ENCODE assay signal across 22 cellular contexts in genomic region chr2:237612527-237613357, GRCh38. TPM values are rescaled to one million over a fixed set of nuclear protein-coding genes. Genes with fewer than 3 reads are reported as not detected.
A peak's percentile ranks its signal among the peaks of the same experiment; 100 is the strongest.
DNase-seq lines count a peak whose midpoint lies in the region; ATAC-seq and TF ChIP-seq lines count a peak whose summit lies in the region.
"Had no signal": no experiment of that assay in that cellular context is flagged by ENCODE, and none has a peak within 500 bp of the region (broad histone marks: within the 10 kb centered on the region; RNA-seq: fewer than 3 reads in every experiment).

No MANE protein-coding gene starts in this region.

- TF ChIP-seq RAD21 in IMR-90 (IDR thresholded peaks at IDR 0.05; ENCODE audit: low read length), result no peak

- intact Hi-C loops in IMR-90 (cut with micrococcal nuclease), result no loop called here

- H4K5ac ChIP-seq in IMR-90 (ENCODE audit: low read depth, low read length), result no peak overlapping the region

- H3K36me3 ChIP-seq in IMR-90 (ENCODE audit: control insufficient read depth, insufficient read depth, low read length) (no peaks in the 10 kb centered on the region), endodermal cell (ENCODE audit: control insufficient read depth, insufficient read depth, low read length) (peaks cover 8% of the 10 kb centered on the region), neuronal stem cell (replicated peaks in 1 of 2; ENCODE audit: control insufficient read depth in 2 of 2, insufficient read depth in 2 of 2, low read length in 2 of 2) (no peaks in the 10 kb centered on the region)

- H3K18ac ChIP-seq in IMR-90 (ENCODE audit: low read depth, low read length), result no peak overlapping the region
- peak overlapping the region; percentile 27 for H3K18ac ChIP-seq in neuronal stem cell (ENCODE audit: low read length)

- dilution Hi-C loops in IMR-90 (cut with HindIII; ENCODE audit: low sequenced_read_pairs, unreplicated experiment), result no loop called here

- H3K27me3 Mint-ChIP-seq in endodermal cell (ENCODE audit: insufficient read depth), result no peaks in the 10 kb centered on the region

- H3K4ac ChIP-seq in IMR-90 (ENCODE audit: low read depth, low read length) (peak overlapping the region; percentile 31; the same call in 1 of the 2 replicates), neuronal stem cell (ENCODE audit: low read length) (no peak overlapping the region)

- ATAC-seq in GM18868 (IDR thresholded peaks at IDR 0.05; ENCODE audit: unreplicated experiment) (peak; percentile 50), IMR-90 (ENCODE audit: low read depth) (no peak), GM21515 (IDR thresholded peaks at IDR 0.05; ENCODE audit: unreplicated experiment) (no peak), GM18511 (IDR thresholded peaks at IDR 0.05; ENCODE audit: unreplicated experiment) (no peak)
- ATAC-seq: CD8-positive, alpha-beta T cell had no signal

- H3K79me1 ChIP-seq in IMR-90 (ENCODE audit: low read depth in 1 of 2, low read length in 2 of 2), result peaks cover 0 to 14% of the 10 kb centered on the region in 2 experiments; a peak in 2 of 4 replicates
- H3K79me1 ChIP-seq in neuronal stem cell (ENCODE audit: low read depth, low read length), result no peaks in the 10 kb centered on the region

- TF ChIP-seq CTCF in IMR-90 (conservative IDR thresholded peaks at IDR 0.05; ENCODE audit: low read depth, low read length), result no peak
- no peak for TF ChIP-seq CTCF in endodermal cell (conservative IDR thresholded peaks at IDR 0.05)

- WGBS in IMR-90 (ENCODE audit: extremely low coverage in 2 of 2, insufficient read length in 1 of 2), 2 experiments, result 96% methylated on average over 4 of the region's 10 CpGs; no CpG with 5 or more reads in 1 of the 2 experiments
- 78 to 96% methylated on average over 8 to 10 of the region's 10 CpGs for WGBS in endodermal cell (ENCODE audit: insufficient coverage in 1 of 2, insufficient read length in 1 of 2), 2 experiments
- no CpG with 5 or more reads among the region's 10 CpGs for WGBS in neuronal stem cell (ENCODE audit: extremely low coverage in 2 of 2, insufficient read length in 2 of 2, insufficient replicate concordance in 1 of 2), 2 donors

- H3K14ac ChIP-seq in IMR-90 (replicated peaks; ENCODE audit: low read depth, low read length), result no peak overlapping the region
- H3K14ac ChIP-seq in neuronal stem cell (ENCODE audit: low read length), result no peak overlapping the region

- H3K9ac ChIP-seq in IMR-90 (ENCODE audit: low read depth, low read length) (no peak overlapping the region), endodermal cell (ENCODE audit: extremely low read depth, low read length, poor library complexity, severe bottlenecking) (peak overlapping the region; percentile 23), neuronal stem cell (ENCODE audit: low read depth, low read length, poor library complexity) (no peak overlapping the region)

- H4K8ac ChIP-seq in IMR-90 (ENCODE audit: low read depth in 2 of 2, low read length in 2 of 2), result no peak overlapping the region
- no peak overlapping the region for H4K8ac ChIP-seq in neuronal stem cell (ENCODE audit: low read depth, low read length)

- no peak overlapping the region for H4K91ac ChIP-seq in IMR-90 (ENCODE audit: insufficient read depth, low read depth, low read length)
- no peak overlapping the region for H4K91ac ChIP-seq in neuronal stem cell (ENCODE audit: low read depth, low read length, poor library complexity)

- H2BK5ac ChIP-seq in IMR-90 (ENCODE audit: low read depth, low read length, poor library complexity, severe bottlenecking), result no peak overlapping the region
- H2BK5ac ChIP-seq in neuronal stem cell (ENCODE audit: low read length), result no peak overlapping the region

- peak overlapping the region; percentile 94 for H3K27ac Mint-ChIP-seq in endodermal cell
- H3K27ac Mint-ChIP-seq: CD8-positive, alpha-beta T cell had no signal

- in situ Hi-C loops in IMR-90 (cut with MboI; ENCODE audit: low sequenced_read_pairs), result no loop called here

- H3K27me3 ChIP-seq in IMR-90 (ENCODE audit: control insufficient read depth, insufficient read depth, low read length) (no peaks in the 10 kb centered on the region), endodermal cell (ENCODE audit: control insufficient read depth, insufficient read depth, low read length, poor library complexity, severe bottlenecking) (no peaks in the 10 kb centered on the region), neuronal stem cell (ENCODE audit: control insufficient read depth in 3 of 3, insufficient read depth in 3 of 3, low read depth in 1 of 3, low read length in 3 of 3) (peaks cover 0 to 5% (median 0%) of the 10 kb centered on the region in 3 experiments)

- H3K23ac ChIP-seq in IMR-90 (ENCODE audit: low read depth, low read length) (no peak overlapping the region), neuronal stem cell (ENCODE audit: low read depth, low read length, poor library complexity) (no peak overlapping the region)

- H3K27ac ChIP-seq in IMR-90 (ENCODE audit: insufficient read depth, low read length) (no peak overlapping the region), endodermal cell (ENCODE audit: low read depth, low read length) (no peak overlapping the region), neuronal stem cell (replicated peaks; ENCODE audit: low read length) (no peak overlapping the region)

- H2BK120ac ChIP-seq in IMR-90 (ENCODE audit: low read depth, low read length), result no peak overlapping the region; the same call in 1 of the 2 replicates
- no peak overlapping the region for H2BK120ac ChIP-seq in neuronal stem cell (ENCODE audit: low read depth, low read length)

- no peak overlapping the region for H2BK20ac ChIP-seq in IMR-90 (ENCODE audit: low read depth, low read length)

- no peak overlapping the region for H3K4me2 ChIP-seq in IMR-90 (ENCODE audit: low read depth, low read length)
- H3K4me2 ChIP-seq in neuronal stem cell (ENCODE audit: insufficient read depth, low read length, poor library complexity, severe bottlenecking), result no peak overlapping the region

- POLR2A ChIA-PET in IMR-90 (lab: Charles Lee; ENCODE audit: unreplicated experiment), result no interaction called here

- H2AFZ ChIP-seq in IMR-90 (replicated peaks; ENCODE audit: low read length, poor library complexity), result no peak overlapping the region
- H2AFZ ChIP-seq in neuronal stem cell (ENCODE audit: low read length), result no peak overlapping the region

- no peak overlapping the region for H2AK9ac ChIP-seq in IMR-90 (replicated peaks; ENCODE audit: low read depth, low read length, poor library complexity)

- TF ChIP-seq POLR2A in IMR-90 (IDR thresholded peaks at IDR 0.05; ENCODE audit: low read depth, low read length), result no peak

- CTCF ChIA-PET in IMR-90 (lab: Yijun Ruan, JAX), result no interaction called here

- H2AK5ac ChIP-seq in IMR-90 (ENCODE audit: low read depth, low read length), result peak overlapping the region; percentile 74; the same call in 1 of the 2 replicates
- H2AK5ac ChIP-seq in neuronal stem cell (ENCODE audit: low read depth, low read length), result peak overlapping the region; percentile 19

- no peak overlapping the region for H3K4me3 Mint-ChIP-seq in endodermal cell
- H3K4me3 Mint-ChIP-seq: CD8-positive, alpha-beta T cell had no signal

- peak overlapping the region; percentile 59 for H2BK12ac ChIP-seq in neuronal stem cell (ENCODE audit: low read length)

- H2BK15ac ChIP-seq in IMR-90 (ENCODE audit: low read depth, low read length) (no peak overlapping the region), neuronal stem cell (ENCODE audit: low read length) (peak overlapping the region; percentile 38)

- DNase-seq in IMR-90, result no peak
- peak; percentile 61 for DNase-seq in endodermal cell
- no peak for DNase-seq in neuronal stem cell (ENCODE audit: low spot score)
- DNase-seq in NCI-H446 treated with DMSO at 0.1 percent for 48 hours (lab: John Stamatoyannopoulos, UW), result no peak
- no peak for DNase-seq in SIG-M5 (lab: John Stamatoyannopoulos, UW)
- DNase-seq: Calu3; CD8-positive, alpha-beta T cell; GDM1; HCEC 1CT; Kasumi-1; NCI-H1694 treated with DMSO at 0.1 percent for 48 hours; NCI-H2081 treated with DMSO at 0.1 percent for 48 hours; NCI-H2171 treated with DMSO at 0.1 percent for 48 hours; NCI-H526; OCI-M1 had no signal

- H3K9me3 Mint-ChIP-seq in endodermal cell, result peaks cover 21% of the 10 kb centered on the region
- H3K9me3 Mint-ChIP-seq: CD8-positive, alpha-beta T cell had no signal

- peaks cover 34% of the 10 kb centered on the region for H3K9me1 ChIP-seq in IMR-90 (ENCODE audit: insufficient read depth, low read length)

- H3K56ac ChIP-seq in IMR-90 (ENCODE audit: extremely low read depth, insufficient read depth, low read length), result no peak overlapping the region

- peaks cover 9% of the 10 kb centered on the region for H3K36me3 Mint-ChIP-seq in endodermal cell (ENCODE audit: low read depth)
- H3K36me3 Mint-ChIP-seq: CD8-positive, alpha-beta T cell had no signal

- H4K20me1 ChIP-seq in IMR-90 (ENCODE audit: insufficient read depth, low read length), result no peaks in the 10 kb centered on the region

- BruUV-seq in IMR-90 (replicated peaks; lab: Mats Ljungman, UMichigan), result no TSS peak

- H3K4me3 ChIP-seq in IMR-90 (ENCODE audit: insufficient read depth, low read depth, low read length) (no peak overlapping the region), endodermal cell (ENCODE audit: low read length) (peak overlapping the region; percentile 43), neuronal stem cell (ENCODE audit: low read length in 2 of 2) (no peak overlapping the region)

- H3K4me1 ChIP-seq in IMR-90 (ENCODE audit: control insufficient read depth, insufficient read depth, low read length) (peaks cover 30% of the 10 kb centered on the region), endodermal cell (ENCODE audit: control insufficient read depth, insufficient read depth, low read length) (peaks cover 20% of the 10 kb centered on the region), neuronal stem cell (ENCODE audit: control insufficient read depth in 2 of 2, insufficient read depth in 1 of 2, low read depth in 1 of 2, low read length in 2 of 2) (peaks cover 5 to 20% of the 10 kb centered on the region in 2 donors)

- H3K4me1 Mint-ChIP-seq in endodermal cell, result peaks cover 71% of the 10 kb centered on the region

- no peaks in the 10 kb centered on the region for H3K9me3 ChIP-seq in IMR-90 (ENCODE audit: control insufficient read depth, insufficient read depth, low read length)
- no peaks in the 10 kb centered on the region for H3K9me3 ChIP-seq in endodermal cell (ENCODE audit: control insufficient read depth, low read length)
- no peaks in the 10 kb centered on the region for H3K9me3 ChIP-seq in neuronal stem cell (replicated peaks in 1 of 2; ENCODE audit: control insufficient read depth in 2 of 2, insufficient read depth in 1 of 2, low read depth in 1 of 2, low read length in 2 of 2)

RNA-seq across cellular contexts. Expression of gene LRRFIP1, which starts 14.6 kb away (rescaled TPM):
- total RNA-seq in IMR-90 (2012; rRNA removed), result 52.2 and 63.0 TPM in 2 replicates
- polyA plus RNA-seq in IMR-90 (2012; rRNA removed), result 47.4 and 54.4 TPM in 2 replicates
- 22.4 and 32.2 TPM in 2 replicates for polyA plus RNA-seq in IMR-90 (2012; cell fraction: cytosol; rRNA removed)
- polyA plus RNA-seq in IMR-90 (2012; cell fraction: nucleus; rRNA removed; ENCODE audit: low replicate concordance), result 26.6 and 80.9 TPM in 2 replicates
- total RNA-seq in endodermal cell, result 100 to 1,000 TPM; 102 to 132 TPM
- 54.2 TPM for polyA plus RNA-seq in endodermal cell (2013, experiment 1 of 2)
- polyA plus RNA-seq in endodermal cell (2013, experiment 2 of 2), result 58.4 TPM
- 30.3 TPM for polyA plus RNA-seq in neuronal stem cell (2013, experiment 1 of 2)
- 33.9 TPM for polyA plus RNA-seq in neuronal stem cell (2013, experiment 2 of 2)

RNA-seq across cellular contexts. Expression of gene RAB17, which starts 22.2 kb away (rescaled TPM):
- total RNA-seq in IMR-90 (2012; rRNA removed) (not detected in 2 replicates), endodermal cell (100 to 1,000 TPM; 235 to 369 TPM)
- polyA plus RNA-seq in IMR-90 (2012; rRNA removed), result 0.17 and 0.41 TPM in 2 replicates
- polyA plus RNA-seq in IMR-90 (2012; cell fraction: cytosol; rRNA removed), result 0.05 and 0.34 TPM in 2 replicates
- 1.9 and 2.9 TPM in 2 replicates for polyA plus RNA-seq in IMR-90 (2012; cell fraction: nucleus; rRNA removed; ENCODE audit: low replicate concordance)
- polyA plus RNA-seq in endodermal cell (2013, experiment 1 of 2), result 37.5 TPM
- polyA plus RNA-seq in endodermal cell (2013, experiment 2 of 2), result 35.9 TPM
- 0.15 TPM for polyA plus RNA-seq in neuronal stem cell (2013, experiment 1 of 2)
- not detected for polyA plus RNA-seq in neuronal stem cell (2013, experiment 2 of 2)
- total RNA-seq: CD8-positive, alpha-beta T cell had no signal

RNA-seq across cellular contexts. Expression of gene PRLH, which starts 46.4 kb away (rescaled TPM):
- not detected in 2 replicates for total RNA-seq in IMR-90 (2012; rRNA removed)
- not detected in 2 replicates for polyA plus RNA-seq in IMR-90 (2012; rRNA removed)
- polyA plus RNA-seq in IMR-90 (2012; cell fraction: cytosol; rRNA removed), result not detected in 2 replicates
- polyA plus RNA-seq in IMR-90 (2012; cell fraction: nucleus; rRNA removed; ENCODE audit: low replicate concordance), result not detected in 2 replicates
- not detected for total RNA-seq in endodermal cell
- not detected for polyA plus RNA-seq in endodermal cell (2013, experiment 1 of 2)
- polyA plus RNA-seq in endodermal cell (2013, experiment 2 of 2), result not detected
- not detected for polyA plus RNA-seq in neuronal stem cell (2013, experiment 1 of 2)
- not detected for polyA plus RNA-seq in neuronal stem cell (2013, experiment 2 of 2)
- total RNA-seq: A673; Calu3; CD8-positive, alpha-beta T cell; Daoy; MCF 10A had no signal
- polyA plus RNA-seq: BJ had no signal

Comparison
In these comparisons a context has a peak if more than half of its experiments do, and no peak if none do; other contexts are left out.
1. RNA of gene RAB17, which starts 22.2 kb away (total RNA-seq): 235 to 369 TPM in endodermal cell; not detected in IMR-90; every median in the first group is over 100 times any median in the second.